In genomic region chr13:84050551-84050950, GRCh38 we compare ENCODE assay signal across 21 cellular contexts.
"Had no signal": no experiment of that assay in that cellular context is flagged by ENCODE, and none has a peak within 500 bp of the region (broad histone marks: within the 10 kb centered on the region; RNA-seq: fewer than 3 reads in every experiment).

No MANE protein-coding gene starts in this region.

- FAIRE-seq: frontal cortex, islet of Langerhans had no signal

- ATAC-seq: heart right ventricle; mucosa of descending colon; naive thymus-derived CD8-positive, alpha-beta T cell; stimulated activated naive B cell treated with anti-CD40 and anti-IgM and Interleukin-4, amounts not matched to agents 10 μg/mL and 1 μg/mL and 100 μg/mL, for 72 hours had no signal

- DNase-seq: dorsolateral prefrontal cortex; effector CD8-positive, alpha-beta T cell; heart right ventricle; hypothalamus; kidney glomerular epithelial cell; mucosa of descending colon; naive thymus-derived CD8-positive, alpha-beta T cell; ovary; sigmoid colon; stimulated activated CD4-positive, alpha-beta T cell treated with anti-CD3 and anti-CD28 coated beads, Interleukin-2, amount 100 ng/mL, for 24 hours; stimulated activated CD4-positive, alpha-beta T cell treated with anti-CD3 and anti-CD28 coated beads, Interleukin-4, amount 100 ng/mL, for 4 hours; stimulated activated naive B cell treated with anti-CD40 and anti-IgM and Interleukin-4, amounts not matched to agents 10 μg/mL and 1 μg/mL and 100 μg/mL, for 72 hours; stomach; substantia nigra; transverse colon had no signal

- H3K27me3 ChIP-seq: dorsolateral prefrontal cortex, heart right ventricle, ovary, right atrium auricular region, sigmoid colon, stomach, transverse colon had no signal

- H3K9me3 ChIP-seq: ovary, right atrium auricular region, sigmoid colon, stomach, thoracic aorta, transverse colon had no signal

- H3K36me3 ChIP-seq: heart right ventricle, ovary, right atrium auricular region, sigmoid colon, stomach, thoracic aorta, transverse colon had no signal

- H3K4me3 ChIP-seq: coronary artery, dorsolateral prefrontal cortex, heart right ventricle, mucosa of descending colon, ovary, right atrium auricular region, sigmoid colon, skin epidermis, stomach, thoracic aorta, transverse colon had no signal

- H3K27ac ChIP-seq: coronary artery, dorsolateral prefrontal cortex, heart right ventricle, ovary, right atrium auricular region, sigmoid colon, skin epidermis, stomach, thoracic aorta, transverse colon had no signal

- H3K4me1 ChIP-seq: heart right ventricle, right atrium auricular region, sigmoid colon, stomach, transverse colon had no signal
